In the genomic region with DNA sequence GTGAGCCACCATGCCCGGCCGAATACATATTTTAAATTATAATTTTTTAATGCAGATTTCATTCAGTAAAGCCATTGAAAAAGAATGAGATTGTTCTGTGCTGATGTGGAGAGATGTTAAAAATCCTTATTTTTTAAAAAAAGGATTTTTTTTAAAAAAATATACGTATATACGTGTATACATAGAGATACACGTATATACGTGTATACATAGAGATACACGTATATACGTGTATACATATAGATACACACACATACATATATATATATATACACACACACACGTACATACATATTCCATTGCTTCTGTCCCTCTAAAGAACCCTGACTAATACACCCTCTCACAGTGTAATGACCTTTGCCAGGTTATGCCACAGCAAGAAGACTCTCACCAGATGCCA, we compare ENCODE assay signal across 28 cellular contexts.
"Had no signal": no experiment of that assay in that cellular context is flagged by ENCODE, and none has a peak within 500 bp of the region (broad histone marks: within the 10 kb centered on the region; RNA-seq: fewer than 3 reads in every experiment).

No MANE protein-coding gene starts in this region.

- H3K4me3 Mint-ChIP-seq: effector memory CD8-positive, alpha-beta T cell; endodermal cell; mesothelial cell of epicardium; naive B cell had no signal

- DNase-seq: colonic mucosa; dermis blood vessel endothelial cell; dorsolateral prefrontal cortex; effector CD4-positive, alpha-beta T cell; effector memory CD8-positive, alpha-beta T cell; endodermal cell; erythroblast; esophagus squamous epithelium; foreskin fibroblast; foreskin melanocyte; gastrocnemius medialis; glutamatergic neuron; head of caudate nucleus; heart right ventricle; hippocampal formation; left cardiac atrium; left lung; left ventricle myocardium superior; lower lobe of right lung; mesenchymal stem cell; mucosa of descending colon; naive B cell had no signal

- FAIRE-seq: endometrium, islet of Langerhans, keratinocyte had no signal

- H3K9me3 Mint-ChIP-seq: effector memory CD8-positive, alpha-beta T cell; mesothelial cell of epicardium; naive B cell had no signal

- H3K36me3 ChIP-seq: colonic mucosa, esophagus squamous epithelium, gastrocnemius medialis, heart right ventricle, left lung, lower lobe of right lung had no signal

- H3K27me3 ChIP-seq: colonic mucosa, dorsolateral prefrontal cortex, esophagus squamous epithelium, gastrocnemius medialis, heart right ventricle, left lung had no signal

- H3K36me3 Mint-ChIP-seq: mesothelial cell of epicardium, naive B cell had no signal

- H3K27me3 Mint-ChIP-seq: effector memory CD8-positive, alpha-beta T cell; naive B cell had no signal

- ATAC-seq: effector memory CD8-positive, alpha-beta T cell; esophagus mucosa; gastrocnemius medialis; heart right ventricle; left cardiac atrium; left lung; left ventricle myocardium superior; lower lobe of right lung; mucosa of descending colon had no signal

- H3K4me3 ChIP-seq: colonic mucosa, esophagus squamous epithelium, gastrocnemius medialis, heart right ventricle, left lung, lower lobe of right lung, mucosa of descending colon had no signal

- H3K27ac ChIP-seq: colonic mucosa, epithelial cell of prostate, gastrocnemius medialis, heart right ventricle, left lung, lower lobe of right lung had no signal

- H3K27ac Mint-ChIP-seq: effector memory CD8-positive, alpha-beta T cell; endodermal cell had no signal

- H3K9me3 ChIP-seq: colonic mucosa, esophagus squamous epithelium, gastrocnemius medialis, heart right ventricle, left lung, lower lobe of right lung, mucosa of descending colon had no signal

- H3K4me1 ChIP-seq: colonic mucosa had no signal
